In genomic region chr19:14073232-14073924, GRCh38 we compare ENCODE assay signal across 8 cellular contexts. TPM values are rescaled to one million over a fixed set of nuclear protein-coding genes. Genes with fewer than 3 reads are reported as not detected.
DNase-seq lines count a peak whose midpoint lies in the region; FAIRE-seq lines count a peak whose summit lies in the region.

No MANE protein-coding gene starts in this region.

- H3K27me3 ChIP-seq in GM23248 (replicated peaks; ENCODE audit: insufficient read depth) (no peaks in the 10 kb centered on the region), small intestine (ENCODE audit: control insufficient read depth in 2 of 2, insufficient read depth in 2 of 2, low read length in 2 of 2) (no peaks in the 10 kb centered on the region)

- H3K4me1 ChIP-seq in GM23248 (ENCODE audit: insufficient read depth), result peaks cover 6% of the 10 kb centered on the region
- H3K4me1 ChIP-seq in small intestine (ENCODE audit: control insufficient read depth in 2 of 2, insufficient read depth in 1 of 2, low read depth in 1 of 2, low read length in 1 of 2), result no peaks in the 10 kb centered on the region

- WGBS in GM23248 (ENCODE audit: low coverage in 1 of 2, low lambda C conversion rate in 2 of 2, missing lambda C conversion rate in 2 of 2), 2 experiments, result 1% methylated on average over 54 to 56 of the region's 108 CpGs
- WGBS in small intestine, 3 donors, result 0 to 2% (median 1%) methylated on average over 27 to 108 of the region's 108 CpGs

- FAIRE-seq in small intestine (lab: Jason Lieb, UNC), result no peak

- H3K9me2 ChIP-seq in GM23248 (ENCODE audit: insufficient read depth), result no peaks in the 10 kb centered on the region

- H3K9ac ChIP-seq in GM23248, result peak overlapping the region; percentile 76

- no peaks in the 10 kb centered on the region for H4K20me1 ChIP-seq in GM23248 (ENCODE audit: insufficient read depth)

- H3K4me2 ChIP-seq in GM23248 (ENCODE audit: unreplicated experiment), result peak overlapping the region; percentile 95

- H3K9me3 ChIP-seq in GM23248 (ENCODE audit: low read depth) (no peaks in the 10 kb centered on the region), small intestine (ENCODE audit: control insufficient read depth, low read depth) (no peaks in the 10 kb centered on the region)

- H3K79me2 ChIP-seq in GM23248 (ENCODE audit: insufficient read depth), result no peaks in the 10 kb centered on the region

- H3K4me3 ChIP-seq in GM23248, result peak overlapping the region; percentile 92
- peak overlapping the region; percentile 63 to 69 for H3K4me3 ChIP-seq in small intestine (ENCODE audit: low read depth in 1 of 2, low read length in 2 of 2)

- no peaks in the 10 kb centered on the region for H3F3A ChIP-seq in GM23248 (ENCODE audit: insufficient read depth)

- H2AFZ ChIP-seq in GM23248, result peak overlapping the region; percentile 97

- DNase-seq in DMS79 treated with DMSO at 0.1 percent for 48 hours (lab: John Stamatoyannopoulos, UW), result peak; percentile 69
- DNase-seq in GM23248, result peak; percentile 92
- peak; percentile 76 for DNase-seq in NAMALWA (ENCODE audit: low spot score)
- DNase-seq in UCSD-AML1 (lab: John Stamatoyannopoulos, UW; ENCODE audit: unreplicated experiment), result peak; percentile 84
- peak; percentile 72 to 76 for DNase-seq in T47D (ENCODE audit: low read depth in 1 of 2, low spot score in 1 of 2)
- DNase-seq in iPS-NIHi11 (ENCODE audit: low spot score), result peak; percentile 84
- peak; percentile 71 for DNase-seq in small intestine
- DNase-seq in cortex of kidney (lab: John Stamatoyannopoulos, UW), result no peak

- H3K36me3 ChIP-seq in GM23248 (ENCODE audit: low read depth) (no peaks in the 10 kb centered on the region), small intestine (ENCODE audit: control insufficient read depth in 2 of 2, insufficient read depth in 2 of 2, low read length in 2 of 2) (no peaks in the 10 kb centered on the region)

- in situ Hi-C loops in GM23248 (cut with MboI) (loop anchor here (10.0 kb wide), 1 partner anchor 189 kb away; no protein-coding TSS in a partner anchor), T47D (cut with HindIII; ENCODE audit: low pct_unique_long_range_greater_than_20kb, low sequenced_read_pairs) (no loop called here)

- peak overlapping the region; percentile 40 for H3K27ac ChIP-seq in GM23248
- H3K27ac ChIP-seq in small intestine (ENCODE audit: low read depth in 1 of 2, low read length in 1 of 2), result peak overlapping the region; percentile 95 to 98

RNA-seq across cellular contexts. Expression of gene MISP3, which starts 0.8 kb away (rescaled TPM):
- 1.3 TPM in 1 of 2 replicates, not detected in the other for total RNA-seq in GM23248 (2014; rRNA removed; shearing (Covaris generic))
- polyA plus RNA-seq in GM23248 (2016; fragmentation: Nextera tagmentation; extraction: Ambion mirVana), result 2.0 and 2.7 TPM in 2 replicates
- 10 to 100 TPM; 13.8 to 60.4 (median 31.9) TPM for polyA plus RNA-seq in small intestine

RNA-seq across cellular contexts. Expression of gene PALM3, which starts 11.5 kb away (rescaled TPM):
- total RNA-seq in GM23248 (2014; rRNA removed; shearing (Covaris generic)), result 0.25 TPM in 1 of 2 replicates, not detected in the other
- polyA plus RNA-seq in GM23248 (2016; fragmentation: Nextera tagmentation; extraction: Ambion mirVana) (0.15 TPM in 1 of 2 replicates, not detected in the other), small intestine (10 to 100 TPM in 1 of 3 donors, 1 to 10 TPM in 2; 1.7 to 28.2 (median 3.5) TPM)

RNA-seq across cellular contexts. Expression of gene C19orf67, which starts 12.2 kb away (rescaled TPM):
- not detected in 2 replicates for total RNA-seq in GM23248 (2014; rRNA removed; shearing (Covaris generic))
- polyA plus RNA-seq in GM23248 (2016; fragmentation: Nextera tagmentation; extraction: Ambion mirVana) (not detected in 2 replicates), small intestine (not detected)

RNA-seq across cellular contexts. Expression of gene SAMD1, which starts 17.2 kb away (rescaled TPM):
- 42.5 and 50.8 TPM in 2 replicates for total RNA-seq in GM23248 (2014; rRNA removed; shearing (Covaris generic))
- polyA plus RNA-seq in GM23248 (2016; fragmentation: Nextera tagmentation; extraction: Ambion mirVana) (5.4 and 5.7 TPM in 2 replicates), small intestine (10 to 100 TPM; 19.7 to 45.4 (median 29.2) TPM)

RNA-seq across cellular contexts. Expression of gene IL27RA, which starts 41.8 kb away (rescaled TPM):
- 7.5 and 8.5 TPM in 2 replicates for total RNA-seq in GM23248 (2014; rRNA removed; shearing (Covaris generic))
- 5.8 and 7.1 TPM in 2 replicates for polyA plus RNA-seq in GM23248 (2016; fragmentation: Nextera tagmentation; extraction: Ambion mirVana)
- polyA plus RNA-seq in small intestine, result 1 to 10 TPM in 2 of 3 donors, under 1 TPM in 1; 0.45 to 4.9 (median 1.4) TPM
